21 cellular contexts compared by ENCODE assay signal in the genomic region with DNA sequence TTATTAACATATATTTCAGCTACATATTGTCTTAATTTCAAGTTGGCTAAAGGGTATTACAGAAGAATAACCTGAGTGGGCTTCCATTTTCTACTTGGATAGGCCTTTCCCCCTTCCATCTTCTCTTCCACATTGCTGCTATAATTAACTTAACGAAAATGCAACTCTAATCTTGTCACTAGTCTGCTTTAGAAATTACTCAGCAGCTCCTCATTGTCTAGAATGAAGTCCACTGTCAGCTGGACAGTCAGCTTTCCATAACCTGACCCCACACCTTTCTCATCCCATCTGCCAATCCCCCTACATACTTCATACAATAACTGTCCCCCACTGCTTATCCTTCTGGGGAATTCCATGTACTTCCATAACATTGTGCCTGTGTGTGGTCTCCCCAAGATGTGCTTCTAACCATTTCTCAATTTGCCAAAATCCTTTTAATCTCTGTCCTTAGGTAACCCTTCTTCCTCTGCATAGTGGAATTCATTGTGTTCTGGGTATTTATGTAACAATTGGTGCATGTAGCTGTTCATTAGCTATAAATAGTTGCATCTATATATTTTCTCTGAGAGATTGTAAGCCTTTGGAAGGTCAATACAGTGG. TPM values are rescaled to one million over a fixed set of nuclear protein-coding genes. Genes with fewer than 3 reads are reported as not detected.
A peak's percentile ranks its signal among the peaks of the same experiment; 100 is the strongest.
DNase-seq lines count a peak whose midpoint lies in the region; ATAC-seq and TF ChIP-seq lines count a peak whose summit lies in the region.
"Had no signal": no experiment of that assay in that cellular context is flagged by ENCODE, and none has a peak within 500 bp of the region (broad histone marks: within the 10 kb centered on the region; RNA-seq: fewer than 3 reads in every experiment).

No MANE protein-coding gene starts in this region.

- peaks cover 38% of the 10 kb centered on the region for H3K4me1 Mint-ChIP-seq in activated naive CD4-positive, alpha-beta T cell treated with anti-CD3 and anti-CD28 coated beads, Interleukin-2, amount 50 U/mL, for 24 hours
- H3K4me1 Mint-ChIP-seq in WTC11 (peaks cover 28% of the 10 kb centered on the region), T-helper 17 cell (peaks cover 26% of the 10 kb centered on the region)

- no peaks in the 10 kb centered on the region for H3K9me3 ChIP-seq in T-helper 17 cell (ENCODE audit: control insufficient read depth, low read length, poor library complexity, severe bottlenecking)
- H3K9me3 ChIP-seq: Caco-2, HAP-1 had no signal

- CTCF ChIA-PET in WTC11 (lab: Charles Lee) = no interaction called here

- H3K27me3 Mint-ChIP-seq in activated naive CD4-positive, alpha-beta T cell treated with anti-CD3 and anti-CD28 coated beads, Interleukin-2, amount 50 U/mL, for 24 hours = no peaks in the 10 kb centered on the region
- no peaks in the 10 kb centered on the region for H3K27me3 Mint-ChIP-seq in WTC11 (ENCODE audit: low read depth)
- peaks cover 14% of the 10 kb centered on the region for H3K27me3 Mint-ChIP-seq in T-helper 17 cell
- H3K27me3 Mint-ChIP-seq: CD4-positive, alpha-beta T cell had no signal

- TF ChIP-seq CTCF in WTC11 (IDR thresholded peaks at IDR 0.05) = no peak

- no peak for DNase-seq in activated naive CD4-positive, alpha-beta T cell treated with anti-CD3 and anti-CD28 coated beads, Interleukin-2, amount 50 U/mL, for 16 hours
- DNase-seq in NCI-H82 treated with DMSO at 0.1 percent for 48 hours (lab: John Stamatoyannopoulos, UW; ENCODE audit: unreplicated experiment) = peak; percentile 68
- DNase-seq in WTC11 (ENCODE audit: low spot score) = no peak
- DNase-seq in T-helper 17 cell = no peak
- DNase-seq in NCI-H146 (lab: John Stamatoyannopoulos, UW) = no peak
- DNase-seq: Caco-2; CD4-positive, alpha-beta T cell; GF-D8; GM23248; KG1; NCI-H1436; NCI-H2029 treated with DMSO at 0.1 percent for 48 hours; NCI-H2171; PC-9; SIG-M5; SW 1271 had no signal

- no peaks in the 10 kb centered on the region for H3K9me3 Mint-ChIP-seq in activated naive CD4-positive, alpha-beta T cell treated with anti-CD3 and anti-CD28 coated beads, Interleukin-2, amount 50 U/mL, for 24 hours
- no peaks in the 10 kb centered on the region for H3K9me3 Mint-ChIP-seq in WTC11
- H3K9me3 Mint-ChIP-seq: CD4-positive, alpha-beta T cell had no signal

- POLR2A ChIA-PET in WTC11 (lab: Charles Lee) = no interaction called here

- no peaks in the 10 kb centered on the region for H3K36me3 Mint-ChIP-seq in activated naive CD4-positive, alpha-beta T cell treated with anti-CD3 and anti-CD28 coated beads, Interleukin-2, amount 50 U/mL, for 24 hours
- H3K36me3 Mint-ChIP-seq in WTC11 (peaks cover 2% of the 10 kb centered on the region; the same call in 1 of the 2 replicates), T-helper 17 cell (ENCODE audit: low read depth) (peaks cover 8% of the 10 kb centered on the region)

- no peak overlapping the region for H3K4me3 Mint-ChIP-seq in activated naive CD4-positive, alpha-beta T cell treated with anti-CD3 and anti-CD28 coated beads, Interleukin-2, amount 50 U/mL, for 24 hours
- H3K4me3 Mint-ChIP-seq in WTC11 (no peak overlapping the region), T-helper 17 cell (no peak overlapping the region)
- H3K4me3 Mint-ChIP-seq: CD4-positive, alpha-beta T cell had no signal

- ATAC-seq in WTC11 = no peak
- no peak for ATAC-seq in T-helper 17 cell
- no peak for ATAC-seq in GM21367 (IDR thresholded peaks at IDR 0.05; ENCODE audit: unreplicated experiment)
- ATAC-seq in GM21447 (IDR thresholded peaks at IDR 0.05; ENCODE audit: unreplicated experiment) = no peak
- ATAC-seq: HepG2 had no signal

- peak overlapping the region; percentile 4 for H3K27ac Mint-ChIP-seq in activated naive CD4-positive, alpha-beta T cell treated with anti-CD3 and anti-CD28 coated beads, Interleukin-2, amount 50 U/mL, for 24 hours
- 0 out of 2 replicates have a peak overlapping the region, but pooled peaks have one; percentile 4 for H3K27ac Mint-ChIP-seq in WTC11
- H3K27ac Mint-ChIP-seq in T-helper 17 cell = no peak overlapping the region
- H3K27ac Mint-ChIP-seq: CD4-positive, alpha-beta T cell had no signal

TF ChIP-seq in WTC11, 78 proteins besides CTCF, POLR2A, EP300 and RAD21:
- TF ChIP-seq HMGA2 (CRISPR knock-in tag; IDR thresholded peaks at IDR 0.05) = no peak
- TF ChIP-seq, protein P1, sequence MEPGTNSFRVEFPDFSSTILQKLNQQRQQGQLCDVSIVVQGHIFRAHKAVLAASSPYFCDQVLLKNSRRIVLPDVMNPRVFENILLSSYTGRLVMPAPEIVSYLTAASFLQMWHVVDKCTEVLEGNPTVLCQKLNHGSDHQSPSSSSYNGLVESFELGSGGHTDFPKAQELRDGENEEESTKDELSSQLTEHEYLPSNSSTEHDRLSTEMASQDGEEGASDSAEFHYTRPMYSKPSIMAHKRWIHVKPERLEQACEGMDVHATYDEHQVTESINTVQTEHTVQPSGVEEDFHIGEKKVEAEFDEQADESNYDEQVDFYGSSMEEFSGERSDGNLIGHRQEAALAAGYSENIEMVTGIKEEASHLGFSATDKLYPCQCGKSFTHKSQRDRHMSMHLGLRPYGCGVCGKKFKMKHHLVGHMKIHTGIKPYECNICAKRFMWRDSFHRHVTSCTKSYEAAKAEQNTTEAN (CRISPR knock-in tag; IDR thresholded peaks at IDR 0.05) = no peak
- no peak for TF ChIP-seq PRRX2 (CRISPR knock-in tag; IDR thresholded peaks at IDR 0.05)

RNA-seq across cellular contexts. Expression of gene MND1, which starts 4.8 kb away (rescaled TPM):
- total RNA-seq in WTC11 (2021) (35.9 to 36.7 TPM (median 36.0 TPM) in 3 replicates), T-helper 17 cell (not detected)

Comparison
In these comparisons a context has a peak if more than half of its experiments do, and no peak if none do; other contexts are left out.
1. RNA of gene MND1, which starts 4.8 kb away (total RNA-seq): 35.9 to 36.7 TPM in WTC11; not detected in T-helper 17 cell; every median in the first group is over 10 times any median in the second.